In genomic region chr13:21671793-21672680, GRCh38 we compare ENCODE assay signal across 10 cellular contexts. TPM values are rescaled to one million over a fixed set of nuclear protein-coding genes. Genes with fewer than 3 reads are reported as not detected.
DNase-seq lines count a peak whose midpoint lies in the region; ATAC-seq, FAIRE-seq and TF ChIP-seq lines count a peak whose summit lies in the region.
"Had no signal": no experiment of that assay in that cellular context is flagged by ENCODE, and none has a peak within 500 bp of the region (broad histone marks: within the 10 kb centered on the region; RNA-seq: fewer than 3 reads in every experiment).

No MANE protein-coding gene starts in this region.

- H3K36me3 Mint-ChIP-seq in CD8-positive, alpha-beta T cell: peaks cover 6% of the 10 kb centered on the region
- H3K36me3 Mint-ChIP-seq in brain: no peaks in the 10 kb centered on the region
- no peaks in the 10 kb centered on the region for H3K36me3 Mint-ChIP-seq in natural killer cell treated with Interleukin-12 subunit alpha and Interleukin-12 subunit beta and Interleukin-15 and Interleukin-18, amount 100 ng/mL, for 72 hours

- peak overlapping the region; percentile 88 for H3K4me3 Mint-ChIP-seq in CD8-positive, alpha-beta T cell
- H3K4me3 Mint-ChIP-seq in brain: peak overlapping the region; percentile 94 to 97 (median 96)
- peak overlapping the region; percentile 92 for H3K4me3 Mint-ChIP-seq in natural killer cell treated with Interleukin-12 subunit alpha and Interleukin-12 subunit beta and Interleukin-15 and Interleukin-18, amount 100 ng/mL, for 72 hours

- no peak for ATAC-seq in CD8-positive, alpha-beta T cell
- ATAC-seq in natural killer cell treated with Interleukin-12 subunit alpha and Interleukin-12 subunit beta and Interleukin-15 and Interleukin-18, amount 100 ng/mL, for 72 hours: no peak

- no peak for DNase-seq in CD8-positive, alpha-beta T cell
- DNase-seq in natural killer cell treated with Interleukin-12 subunit alpha and Interleukin-12 subunit beta and Interleukin-15 and Interleukin-18, amount 100 ng/mL, for 72 hours (ENCODE audit: low spot score): no peak
- DNase-seq in HAP-1 (ENCODE audit: low spot score in 2 of 2) (no peak), D721Med (ENCODE audit: insufficient read length, low spot score) (no peak), germinal center (ENCODE audit: low spot score) (no peak), occipital lobe (lab: John Stamatoyannopoulos, UW) (no peak)
- DNase-seq: mesendoderm had no signal

- H3K36me3 ChIP-seq in CD8-positive, alpha-beta T cell (ENCODE audit: insufficient read depth, low read length): no peaks in the 10 kb centered on the region
- H3K36me3 ChIP-seq in HUES6 (ENCODE audit: control insufficient read depth, insufficient read depth, low read length) (no peaks in the 10 kb centered on the region), HAP-1 (replicated peaks) (no peaks in the 10 kb centered on the region)

- no peaks in the 10 kb centered on the region for H3K9me3 Mint-ChIP-seq in CD8-positive, alpha-beta T cell
- H3K9me3 Mint-ChIP-seq in brain: no peaks in the 10 kb centered on the region
- no peaks in the 10 kb centered on the region for H3K9me3 Mint-ChIP-seq in natural killer cell treated with Interleukin-12 subunit alpha and Interleukin-12 subunit beta and Interleukin-15 and Interleukin-18, amount 100 ng/mL, for 72 hours

- H3K27ac ChIP-seq in CD8-positive, alpha-beta T cell (ENCODE audit: low read depth, low read length): no peak overlapping the region
- H3K27ac ChIP-seq in HUES6 (ENCODE audit: low read depth, low read length): no peak overlapping the region

- H3K27me3 ChIP-seq in CD8-positive, alpha-beta T cell (ENCODE audit: insufficient read depth, low read length): no peaks in the 10 kb centered on the region
- peaks cover 98% of the 10 kb centered on the region for H3K27me3 ChIP-seq in HUES6 (ENCODE audit: control insufficient read depth, insufficient read depth, low read length)
- H3K27me3 ChIP-seq in HAP-1 (ENCODE audit: low read depth): peaks cover 26% of the 10 kb centered on the region

- intact Hi-C loops in CD8-positive, alpha-beta T cell (cut with DNase I, micrococcal nuclease): loop anchor here (2.0 to 10.0 kb wide), 13 partner anchors 67 to 1810 kb away; partner anchors contain the start of genes MRPL57 (in 2 of the 2), SKA3 (in 2 of the 2), IFT88 (in 1 of the 2) and IL17D (in 1 of the 2)

- no peak for TF ChIP-seq CTCF in CD8-positive, alpha-beta T cell (IDR thresholded peaks at IDR 0.05)
- TF ChIP-seq CTCF in brain (conservative IDR thresholded peaks at IDR 0.05) (no peak), D721Med (IDR thresholded peaks at IDR 0.05; ENCODE audit: insufficient read depth, missing control alignments) (no peak)

- no peak overlapping the region for H3K27ac Mint-ChIP-seq in CD8-positive, alpha-beta T cell
- H3K27ac Mint-ChIP-seq in brain: peak overlapping the region in 2 of 5 experiments; percentile 79 to 81
- peak overlapping the region in 1 of 2 donors; percentile 58 for H3K27ac Mint-ChIP-seq in natural killer cell treated with Interleukin-12 subunit alpha and Interleukin-12 subunit beta and Interleukin-15 and Interleukin-18, amount 100 ng/mL, for 72 hours

- CTCF ChIA-PET in CD8-positive, alpha-beta T cell (lab: Charles Lee): interaction anchor here (0.6 to 6.9 kb wide), 4 partner anchors 10 to 605 kb away, joined by 3 to 63 read pairs (median 4); partner anchors contain the start of gene MICU2

- no peak for FAIRE-seq in D721Med (lab: Jason Lieb, UNC)
- FAIRE-seq: RCC 7860 had no signal

- H3K9me3 ChIP-seq in CD8-positive, alpha-beta T cell (ENCODE audit: low read length): no peaks in the 10 kb centered on the region
- H3K9me3 ChIP-seq in HUES6 (ENCODE audit: control insufficient read depth, insufficient read depth, low read depth, low read length) (no peaks in the 10 kb centered on the region), HAP-1 (no peaks in the 10 kb centered on the region)

- peaks cover 30% of the 10 kb centered on the region for H3K4me1 ChIP-seq in CD8-positive, alpha-beta T cell (ENCODE audit: insufficient read depth, low read length)
- peaks cover 30% of the 10 kb centered on the region for H3K4me1 ChIP-seq in HUES6 (ENCODE audit: control insufficient read depth, insufficient read depth, low read length)
- 0 out of 2 replicates have a peak, but pooled peaks cover 5% of the 10 kb centered on the region for H3K4me1 ChIP-seq in HAP-1

- peaks cover 52% of the 10 kb centered on the region for H3K4me1 Mint-ChIP-seq in CD8-positive, alpha-beta T cell (ENCODE audit: low read depth)
- H3K4me1 Mint-ChIP-seq in brain: peaks cover 59% of the 10 kb centered on the region
- H3K4me1 Mint-ChIP-seq in natural killer cell treated with Interleukin-12 subunit alpha and Interleukin-12 subunit beta and Interleukin-15 and Interleukin-18, amount 100 ng/mL, for 72 hours (ENCODE audit: low read depth in 2 of 2): peaks cover 33 to 48% of the 10 kb centered on the region in 2 donors

- H3K9ac ChIP-seq in HUES6 (ENCODE audit: low read length): no peak overlapping the region

- POLR2A ChIA-PET in CD8-positive, alpha-beta T cell (lab: Charles Lee): interaction anchor here (6.4 kb wide), 1 partner anchor 68 kb away, joined by 69 read pairs; the partner anchor contains the start of gene MICU2

- H3K4me3 ChIP-seq in CD8-positive, alpha-beta T cell (ENCODE audit: low read depth, low read length): peak overlapping the region; percentile 80
- peak overlapping the region; percentile 75 for H3K4me3 ChIP-seq in HUES6 (ENCODE audit: low read depth, low read length)
- H3K4me3 ChIP-seq in HAP-1: no peak overlapping the region

- in situ Hi-C loops in HAP-1 (cut with MboI; ENCODE audit: low sequenced_read_pairs): no loop called here

- H3K27me3 Mint-ChIP-seq in CD8-positive, alpha-beta T cell (ENCODE audit: low read depth): peaks cover 9% of the 10 kb centered on the region
- H3K27me3 Mint-ChIP-seq in brain: peaks cover 49% of the 10 kb centered on the region
- peaks cover 26 to 33% of the 10 kb centered on the region in 2 donors for H3K27me3 Mint-ChIP-seq in natural killer cell treated with Interleukin-12 subunit alpha and Interleukin-12 subunit beta and Interleukin-15 and Interleukin-18, amount 100 ng/mL, for 72 hours

RNA-seq across cellular contexts. Expression of gene FGF9, which starts 1.2 kb away (rescaled TPM):
- 1 to 10 TPM; 7.6 to 8.2 TPM for total RNA-seq in CD8-positive, alpha-beta T cell
- 2.0 TPM for polyA plus RNA-seq in brain (ENCODE audit: insufficient read depth, low read depth, low replicate concordance)
- total RNA-seq in natural killer cell treated with Interleukin-12 subunit alpha and Interleukin-12 subunit beta and Interleukin-15 and Interleukin-18, amount 100 ng/mL, for 72 hours: under 1 TPM in 1 of 2 donors, not detected in 1; 0.29 TPM
- 16.1 TPM for total RNA-seq in occipital lobe

Comparison
In these comparisons a context has a peak if more than half of its experiments do, and no peak if none do; other contexts are left out.
1. RNA of gene FGF9, which starts 1.2 kb away (total RNA-seq): 16.1 TPM in occipital lobe (single experiment) and 7.6 to 8.2 TPM in CD8-positive, alpha-beta T cell; 0.29 TPM in natural killer cell treated with Interleukin-12 subunit alpha and Interleukin-12 subunit beta and Interleukin-15 and Interleukin-18, amount 100 ng/mL, for 72 hours; every median in the first group is over 4 times any median in the second.
2. Peak in every context shown above with its lines, with median percentiles within 50 percentile points of each other: H3K4me3 Mint-ChIP-seq.